16 cellular contexts compared by ENCODE assay signal in the genomic region with DNA sequence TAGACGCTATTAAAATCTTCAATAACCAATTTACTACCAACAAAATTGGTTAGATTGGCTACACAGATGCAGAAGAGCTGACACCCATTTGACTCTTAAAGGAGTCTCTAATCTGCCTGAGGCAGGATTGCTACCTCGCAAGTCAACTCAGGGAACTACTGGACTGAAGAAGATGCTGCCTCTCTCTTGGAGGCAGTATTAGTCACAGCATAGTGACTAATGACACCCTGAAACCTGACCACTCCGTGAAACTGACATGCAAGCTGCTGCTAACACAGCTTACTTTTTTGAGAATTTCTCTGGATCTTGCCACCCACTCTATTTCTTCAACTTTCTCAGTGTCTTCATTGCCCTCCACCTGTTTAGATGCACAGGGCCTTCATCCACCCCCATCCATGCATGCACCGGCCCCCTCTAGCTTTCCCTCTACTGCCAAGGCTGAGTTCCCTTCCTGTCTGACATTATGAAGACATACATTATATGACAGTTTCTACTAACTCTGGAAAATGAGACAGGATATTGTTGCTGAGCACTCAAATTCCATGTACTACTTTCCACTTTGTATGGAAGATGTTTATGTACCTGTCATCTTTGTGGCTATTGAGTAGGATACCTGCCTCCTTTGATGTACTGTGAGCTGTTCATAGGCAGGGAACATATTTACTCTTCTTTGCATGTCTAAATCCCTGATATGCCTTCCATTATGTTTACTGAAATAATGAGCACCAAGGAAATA.
DNase-seq lines count a peak whose midpoint lies in the region; ATAC-seq, FAIRE-seq and TF ChIP-seq lines count a peak whose summit lies in the region.
"Had no signal": no experiment of that assay in that cellular context is flagged by ENCODE, and none has a peak within 500 bp of the region (broad histone marks: within the 10 kb centered on the region; RNA-seq: fewer than 3 reads in every experiment).

No MANE protein-coding gene starts in this region.

- intact Hi-C loops in IMR-90 (cut with micrococcal nuclease) = no loop called here

- peaks cover 2% of the 10 kb centered on the region; the same call in 1 of the 2 replicates for H3K4me1 ChIP-seq in IMR-90 (ENCODE audit: control insufficient read depth, insufficient read depth, low read length)
- no peaks in the 10 kb centered on the region for H3K4me1 ChIP-seq in osteoblast (ENCODE audit: insufficient read depth, low read length)

- FAIRE-seq in bronchial epithelial cell (lab: Jason Lieb, UNC) = no peak

- H3K9me1 ChIP-seq in IMR-90 (ENCODE audit: insufficient read depth, low read length) = peaks cover 4% of the 10 kb centered on the region; the same call in 1 of the 2 replicates

- H3K4ac ChIP-seq in IMR-90 (ENCODE audit: low read depth, low read length) = no peak overlapping the region

- no peak overlapping the region for H2BK5ac ChIP-seq in IMR-90 (ENCODE audit: low read depth, low read length, poor library complexity, severe bottlenecking)

- H3K18ac ChIP-seq in IMR-90 (ENCODE audit: low read depth, low read length) = no peak overlapping the region

- in situ Hi-C loops in IMR-90 (cut with MboI; ENCODE audit: low sequenced_read_pairs) = no loop called here

- peak overlapping the region; percentile 64 for H3K4me2 ChIP-seq in IMR-90 (ENCODE audit: low read depth, low read length)
- no peak overlapping the region for H3K4me2 ChIP-seq in osteoblast (ENCODE audit: insufficient read depth, low read length)

- H2AK5ac ChIP-seq in IMR-90 (ENCODE audit: low read depth, low read length) = no peak overlapping the region

- H3K9me3 ChIP-seq in IMR-90 (ENCODE audit: control insufficient read depth, insufficient read depth, low read length) (no peaks in the 10 kb centered on the region), osteoblast (ENCODE audit: low read depth, low read length) (no peaks in the 10 kb centered on the region)

- DNase-seq in DMS 273 (lab: John Stamatoyannopoulos, UW; ENCODE audit: unreplicated experiment) (peak; percentile 3), DMS 273 treated with DMSO at 0.1 percent for 48 hours (lab: John Stamatoyannopoulos, UW) (no peak), IMR-90 (peak; percentile 80), bronchial epithelial cell (ENCODE audit: low read depth) (peak; percentile 83), osteoblast (ENCODE audit: insufficient read length, low spot score, missing footprints) (peak; percentile 14), left lobe of liver (ENCODE audit: low spot score) (no peak)
- DNase-seq: activated CD4-positive, alpha-beta T cell treated with anti-CD3 and anti-CD28 coated beads for 36 hours; activated gamma-delta T cell; cortex of kidney; DMS153; head of caudate nucleus; NCI-H446 treated with DMSO at 0.1 percent for 48 hours had no signal

- H4K20me1 ChIP-seq in IMR-90 (ENCODE audit: insufficient read depth, low read length) (no peaks in the 10 kb centered on the region), osteoblast (ENCODE audit: insufficient read depth, low read length) (no peaks in the 10 kb centered on the region)

- peak; percentile 92 for ATAC-seq in IMR-90 (ENCODE audit: low read depth)
- no peak for ATAC-seq in HG03378 (IDR thresholded peaks at IDR 0.05; ENCODE audit: unreplicated experiment)
- no peak for ATAC-seq in GM18498 (IDR thresholded peaks at IDR 0.05; ENCODE audit: unreplicated experiment)
- no peak for ATAC-seq in left lobe of liver
- ATAC-seq: activated CD4-positive, alpha-beta T cell treated with anti-CD3 and anti-CD28 coated beads for 36 hours had no signal

- no peaks in the 10 kb centered on the region for H3K79me2 ChIP-seq in osteoblast (ENCODE audit: insufficient read depth, low read length)

- no peaks in the 10 kb centered on the region for H3K36me3 ChIP-seq in IMR-90 (ENCODE audit: control insufficient read depth, insufficient read depth, low read length)
- no peaks in the 10 kb centered on the region for H3K36me3 ChIP-seq in bronchial epithelial cell (ENCODE audit: control insufficient read depth, insufficient read depth, low read length)
- H3K36me3 ChIP-seq in osteoblast (ENCODE audit: insufficient read depth, low read length) = no peaks in the 10 kb centered on the region

- no peak for TF ChIP-seq RAD21 in IMR-90 (IDR thresholded peaks at IDR 0.05; ENCODE audit: low read length)

- no peaks in the 10 kb centered on the region for H3K79me1 ChIP-seq in IMR-90 (ENCODE audit: low read depth in 1 of 2, low read length in 2 of 2)

- no peak overlapping the region for H3K56ac ChIP-seq in IMR-90 (ENCODE audit: extremely low read depth, insufficient read depth, low read length)

- H4K8ac ChIP-seq in IMR-90 (ENCODE audit: low read depth in 2 of 2, low read length in 2 of 2) = no peak overlapping the region

- no peak overlapping the region for H3K4me3 ChIP-seq in IMR-90 (ENCODE audit: insufficient read depth, low read depth, low read length)
- H3K4me3 ChIP-seq in bronchial epithelial cell (ENCODE audit: low read depth, low read length) = no peak overlapping the region
- H3K4me3 ChIP-seq in osteoblast (ENCODE audit: insufficient read depth, low read length) = no peak overlapping the region
- H3K4me3 ChIP-seq: skin epidermis had no signal

- TF ChIP-seq POLR2A in IMR-90 (IDR thresholded peaks at IDR 0.05; ENCODE audit: low read depth, low read length) = no peak

- H3K27me3 ChIP-seq in IMR-90 (ENCODE audit: control insufficient read depth, insufficient read depth, low read length) = no peaks in the 10 kb centered on the region
- H3K27me3 ChIP-seq in bronchial epithelial cell (ENCODE audit: control insufficient read depth, insufficient read depth, low read length) = no peaks in the 10 kb centered on the region
- no peaks in the 10 kb centered on the region for H3K27me3 ChIP-seq in osteoblast (ENCODE audit: insufficient read depth, low read length)

- H2AFZ ChIP-seq in IMR-90 (replicated peaks; ENCODE audit: low read length, poor library complexity) = peak overlapping the region; percentile 2
- H2AFZ ChIP-seq in osteoblast (ENCODE audit: low read length) = no peak overlapping the region

- no peak overlapping the region for H4K91ac ChIP-seq in IMR-90 (ENCODE audit: insufficient read depth, low read depth, low read length)

- H2AK9ac ChIP-seq in IMR-90 (replicated peaks; ENCODE audit: low read depth, low read length, poor library complexity) = no peak overlapping the region

- no TSS peak for BruUV-seq in IMR-90 (replicated peaks; lab: Mats Ljungman, UMichigan)

- TF ChIP-seq CTCF in IMR-90 (conservative IDR thresholded peaks at IDR 0.05; ENCODE audit: low read depth, low read length) (no peak), bronchial epithelial cell (IDR thresholded peaks at IDR 0.05; ENCODE audit: insufficient read depth, low read length, severe bottlenecking) (no peak), osteoblast (IDR thresholded peaks at IDR 0.05; ENCODE audit: extremely low read depth, low read depth, low read length) (no peak)

- WGBS in IMR-90 (ENCODE audit: extremely low coverage in 2 of 2, insufficient read length in 1 of 2), 2 experiments = 80% methylated on average over 1 of the region's 4 CpGs; no CpG with 5 or more reads in 1 of the 2 experiments

- H3K23ac ChIP-seq in IMR-90 (ENCODE audit: low read depth, low read length) = no peak overlapping the region

- H3K14ac ChIP-seq in IMR-90 (replicated peaks; ENCODE audit: low read depth, low read length) = no peak overlapping the region

- H2BK120ac ChIP-seq in IMR-90 (ENCODE audit: low read depth, low read length) = no peak overlapping the region

- H3K9ac ChIP-seq in IMR-90 (ENCODE audit: low read depth, low read length) = no peak overlapping the region

- no peak overlapping the region for H4K5ac ChIP-seq in IMR-90 (ENCODE audit: low read depth, low read length)

- POLR2A ChIA-PET in IMR-90 (lab: Charles Lee; ENCODE audit: unreplicated experiment) = no interaction called here

- no peak overlapping the region for H2BK20ac ChIP-seq in IMR-90 (ENCODE audit: low read depth, low read length)

- dilution Hi-C loops in IMR-90 (cut with HindIII; ENCODE audit: low sequenced_read_pairs, unreplicated experiment) = no loop called here

- CTCF ChIA-PET in IMR-90 (lab: Yijun Ruan, JAX) = interaction anchor here (1.0 kb wide), 1 partner anchor 10 kb away, joined by 5 read pairs; no protein-coding TSS in a partner anchor

- H3K27ac ChIP-seq in IMR-90 (ENCODE audit: insufficient read depth, low read length) (no peak overlapping the region), osteoblast (ENCODE audit: low read depth, low read length) (no peak overlapping the region)
- H3K27ac ChIP-seq: 22Rv1, skin epidermis had no signal

- no peak overlapping the region for H2BK15ac ChIP-seq in IMR-90 (ENCODE audit: low read depth, low read length)

TF ChIP-seq in IMR-90, 13 proteins besides CTCF, POLR2A, EP300 and RAD21:
- peak; percentile 91 for TF ChIP-seq RFX5 (IDR thresholded peaks at IDR 0.05; ENCODE audit: low read depth, low read length)
- TF ChIP-seq, protein P1, sequence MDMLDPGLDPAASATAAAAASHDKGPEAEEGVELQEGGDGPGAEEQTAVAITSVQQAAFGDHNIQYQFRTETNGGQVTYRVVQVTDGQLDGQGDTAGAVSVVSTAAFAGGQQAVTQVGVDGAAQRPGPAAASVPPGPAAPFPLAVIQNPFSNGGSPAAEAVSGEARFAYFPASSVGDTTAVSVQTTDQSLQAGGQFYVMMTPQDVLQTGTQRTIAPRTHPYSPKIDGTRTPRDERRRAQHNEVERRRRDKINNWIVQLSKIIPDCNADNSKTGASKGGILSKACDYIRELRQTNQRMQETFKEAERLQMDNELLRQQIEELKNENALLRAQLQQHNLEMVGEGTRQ (IDR thresholded peaks at IDR 0.05; ENCODE audit: low read depth, low read length) = no peak

Comparison
In these comparisons a context has a peak if more than half of its experiments do, and no peak if none do; other contexts are left out.
1. DNase-seq: peak in DMS 273 (single experiment), IMR-90 (single experiment), bronchial epithelial cell (single experiment) and osteoblast (single experiment); none in DMS 273 treated with DMSO at 0.1 percent for 48 hours (single experiment) and left lobe of liver (single experiment).